ENCODE assay signal across 23 cellular contexts in genomic region chr6:44826277-44826676, GRCh38.
"Had no signal": no experiment of that assay in that cellular context is flagged by ENCODE, and none has a peak within 500 bp of the region (broad histone marks: within the 10 kb centered on the region; RNA-seq: fewer than 3 reads in every experiment).

No MANE protein-coding gene starts in this region.

- H3K79me2 ChIP-seq: parathyroid adenoma had no signal

- H3K27ac ChIP-seq: colonic mucosa, esophagus muscularis mucosa, lower lobe of right lung, neural progenitor cell, parathyroid adenoma, right lobe of liver, suprapubic skin, transverse colon, upper lobe of right lung, uterus had no signal

- ATAC-seq: left ventricle myocardium superior; lower lobe of right lung; mucosa of descending colon; natural killer cell treated with Interleukin-12 subunit alpha and Interleukin-12 subunit beta and Interleukin-15 and Interleukin-18, amount 100 ng/mL, for 72 hours; right lobe of liver; stimulated activated naive CD8-positive, alpha-beta T cell treated with anti-CD3 and anti-CD28 coated beads, Interleukin-15, amount 100 ng/mL, for 72 hours; upper lobe of right lung had no signal

- H3K9me3 ChIP-seq: colonic mucosa, esophagus muscularis mucosa, lower lobe of right lung, mucosa of descending colon, right lobe of liver, suprapubic skin, transverse colon, upper lobe of right lung, uterus had no signal

- H2AFZ ChIP-seq: neural progenitor cell, parathyroid adenoma had no signal

- H3K36me3 ChIP-seq: colonic mucosa, esophagus muscularis mucosa, lower lobe of right lung, neural progenitor cell, right lobe of liver, suprapubic skin, transverse colon, upper lobe of right lung, uterus had no signal

- H3K4me2 ChIP-seq: neural progenitor cell had no signal

- H3K4me3 ChIP-seq: colonic mucosa, esophagus muscularis mucosa, lower lobe of right lung, mucosa of descending colon, neural progenitor cell, right lobe of liver, suprapubic skin, transverse colon, upper lobe of right lung, uterus had no signal

- H3K4me1 ChIP-seq: colonic mucosa, esophagus muscularis mucosa, lower lobe of right lung, neural progenitor cell, parathyroid adenoma, right lobe of liver, transverse colon, upper lobe of right lung, uterus had no signal

- H3K27me3 ChIP-seq: colonic mucosa, esophagus muscularis mucosa, neural progenitor cell, right lobe of liver, suprapubic skin, transverse colon, upper lobe of right lung, uterus had no signal

- DNase-seq: colonic mucosa; effector CD8-positive, alpha-beta T cell; foreskin melanocyte; left ventricle myocardium superior; lower lobe of right lung; mucosa of descending colon; naive B cell; right lobe of liver; small intestine; stimulated activated CD4-positive, alpha-beta T cell treated with anti-CD3 and anti-CD28 coated beads, Interleukin-12 subunit alpha, Interleukin-12 subunit beta, amount 100 ng/mL, for 4 hours; stimulated activated CD4-positive, alpha-beta T cell treated with anti-CD3 and anti-CD28 coated beads, Interleukin-1b, Interleukin-23, amount 100 ng/mL, for 48 hours; stimulated activated CD4-positive, alpha-beta T cell treated with anti-CD3 and anti-CD28 coated beads, Interleukin-4, amount 100 ng/mL, for 1 hour; stimulated activated CD8-positive, alpha-beta memory T cell treated with anti-CD3 and anti-CD28 coated beads, Interleukin-4, amount 100 ng/mL, for 48 hours; stimulated activated naive CD4-positive, alpha-beta T cell; stimulated activated naive CD8-positive, alpha-beta T cell treated with anti-CD3 and anti-CD28 coated beads, Interleukin-15, amount 100 ng/mL, for 72 hours; transverse colon; upper lobe of right lung; uterus had no signal
